ENCODE assay signal across 11 cellular contexts in the genomic region with DNA sequence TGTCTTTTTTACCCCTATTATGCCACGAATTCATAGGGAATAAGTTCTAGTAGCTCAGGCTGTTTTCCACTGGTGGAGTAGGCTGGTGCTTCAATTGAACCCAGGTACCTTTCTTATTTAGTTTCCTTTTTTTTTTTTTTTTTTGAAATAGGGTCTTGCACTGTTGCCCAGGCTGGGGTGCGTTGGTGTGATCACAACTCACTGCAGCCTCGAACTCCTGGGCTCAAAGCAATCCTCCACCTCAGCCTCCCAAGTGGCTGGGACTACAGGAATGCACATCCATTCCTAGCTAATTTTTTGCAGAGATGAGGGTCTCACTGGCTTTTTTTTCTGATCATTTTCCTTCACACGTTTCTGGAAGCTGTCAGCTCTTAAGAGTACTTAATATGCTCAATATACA.
"Had no signal": no experiment of that assay in that cellular context is flagged by ENCODE, and none has a peak within 500 bp of the region (broad histone marks: within the 10 kb centered on the region; RNA-seq: fewer than 3 reads in every experiment).

No MANE protein-coding gene starts in this region.

- H3K9me3 ChIP-seq: body of pancreas had no signal

- H3K27ac Mint-ChIP-seq: stimulated activated naive B cell treated with anti-CD40 and anti-IgM and Interleukin-4, amounts not matched to agents 10 μg/mL and 1 μg/mL and 100 μg/mL, for 72 hours had no signal

- ATAC-seq: activated CD4-positive, CD25-positive, alpha-beta regulatory T cell treated with anti-CD3 and anti-CD28 coated beads, Interleukin-2, amount 50 U/mL, for 24 hours; body of pancreas; stimulated activated naive B cell treated with anti-CD40 and anti-IgM and Interleukin-4, amounts not matched to agents 10 μg/mL and 1 μg/mL and 100 μg/mL, for 72 hours had no signal

- H3K9me3 Mint-ChIP-seq: stimulated activated naive B cell treated with anti-CD40 and anti-IgM and Interleukin-4, amounts not matched to agents 10 μg/mL and 1 μg/mL and 100 μg/mL, for 72 hours had no signal

- H3K27me3 ChIP-seq: body of pancreas, hepatocyte had no signal

- H3K4me3 ChIP-seq: body of pancreas, hepatocyte had no signal

- DNase-seq: activated CD8-positive, alpha-beta memory T cell treated with anti-CD3 and anti-CD28 coated beads for 24 hours; activated gamma-delta T cell; body of pancreas; cerebellar nuclear complex; dermis blood vessel endothelial cell; kidney glomerular epithelial cell; posterior cingulate gyrus; stimulated activated naive B cell treated with anti-CD40 and anti-IgM and Interleukin-4, amounts not matched to agents 10 μg/mL and 1 μg/mL and 100 μg/mL, for 72 hours; trophoblast cell had no signal

- H3K27me3 Mint-ChIP-seq: stimulated activated naive B cell treated with anti-CD40 and anti-IgM and Interleukin-4, amounts not matched to agents 10 μg/mL and 1 μg/mL and 100 μg/mL, for 72 hours had no signal
